17 cellular contexts compared by ENCODE assay signal in the genomic region with DNA sequence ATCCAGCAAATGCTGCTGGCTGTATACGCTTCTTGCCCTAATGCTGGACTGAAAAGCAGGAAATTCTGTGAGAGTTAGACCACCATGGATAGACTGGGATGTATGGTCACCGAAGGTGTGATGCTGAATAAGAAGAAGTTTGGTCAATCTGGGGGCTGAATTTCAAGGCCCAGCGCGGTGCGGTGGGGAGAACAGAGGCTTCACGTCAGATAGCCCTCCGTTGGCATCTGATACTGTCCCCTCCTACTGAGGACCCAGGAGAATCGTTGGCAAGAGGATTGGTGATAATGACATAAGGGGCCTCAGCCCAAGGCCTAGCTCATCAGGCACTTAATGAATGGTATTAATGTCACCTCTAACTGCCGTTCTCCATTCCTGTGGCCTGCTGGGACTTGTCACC.
"Had no signal": no experiment of that assay in that cellular context is flagged by ENCODE, and none has a peak within 500 bp of the region (broad histone marks: within the 10 kb centered on the region; RNA-seq: fewer than 3 reads in every experiment).

No MANE protein-coding gene starts in this region.

- DNase-seq: KBM-7, MV-4-11, NCI-H1048, NCI-H1105, NCI-H1417, NCI-H1436 treated with DMSO at 0.1 percent for 48 hours, NCI-H1694, NCI-H187 treated with DMSO at 0.1 percent for 48 hours, NCI-H2029 treated with DMSO at 0.1 percent for 48 hours, NCI-H226, NCI-H446, NCI-H510A, NCI-H524 treated with DMSO at 0.1 percent for 48 hours, NCI-H69, NCI-H774, SHP77, SK-N-SH had no signal
